In the genomic region with DNA sequence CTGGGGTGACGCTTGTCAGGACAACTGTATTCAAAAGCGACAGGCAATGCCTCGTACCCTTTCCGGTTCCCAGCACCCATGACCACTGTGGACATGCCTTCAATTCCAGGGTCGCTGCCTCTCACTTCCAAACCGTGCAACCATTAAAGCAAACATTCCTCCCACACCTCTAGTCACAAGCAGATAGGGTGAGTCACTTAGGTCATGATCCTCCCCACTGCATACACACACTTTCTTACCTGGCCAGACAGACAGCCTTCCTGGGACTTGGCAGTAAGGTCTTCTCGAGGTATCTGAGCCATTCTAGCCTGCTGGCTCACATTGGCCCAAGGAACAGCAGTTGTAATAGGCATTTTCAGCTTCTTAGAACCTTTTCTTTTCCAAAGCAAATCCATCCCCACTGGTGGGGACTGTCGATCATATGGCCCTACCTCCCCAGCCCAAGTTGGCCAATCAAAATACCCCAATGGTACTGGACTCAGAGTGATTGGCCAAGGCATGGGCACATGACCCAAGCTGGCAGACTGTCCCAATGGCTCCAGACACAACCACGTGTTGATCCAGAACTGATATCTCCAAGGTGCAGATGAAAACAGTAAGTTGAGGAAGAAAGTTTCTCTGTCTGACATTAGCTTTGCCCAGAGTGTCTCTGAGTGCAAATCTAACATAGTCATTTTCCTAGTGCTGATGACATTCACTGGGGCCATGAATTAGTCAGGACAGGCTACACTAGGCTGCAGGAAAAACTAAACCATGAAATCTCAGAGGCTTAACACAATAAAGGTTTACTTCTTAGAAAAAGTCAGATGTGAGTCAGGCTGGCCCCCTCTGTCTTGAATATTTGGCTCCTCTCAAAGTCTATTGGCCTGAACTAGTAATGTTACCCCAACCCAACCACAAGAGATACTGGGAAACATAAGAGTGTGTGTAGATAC, we compare ENCODE assay signal across 23 cellular contexts.
DNase-seq lines count a peak whose midpoint lies in the region; ATAC-seq, FAIRE-seq and TF ChIP-seq lines count a peak whose summit lies in the region.
"Had no signal": no experiment of that assay in that cellular context is flagged by ENCODE, and none has a peak within 500 bp of the region (broad histone marks: within the 10 kb centered on the region; RNA-seq: fewer than 3 reads in every experiment).

No MANE protein-coding gene starts in this region.

- no peak for TF ChIP-seq CTCF in RWPE1 (conservative IDR thresholded peaks at IDR 0.05; ENCODE audit: low read depth)

- POLR2A ChIA-PET in RWPE1 (lab: Yijun Ruan, JAX; ENCODE audit: low non-redundant PET), result no interaction called here

- DNase-seq in stimulated activated CD4-positive, alpha-beta T cell treated with anti-CD3 and anti-CD28 coated beads, Interleukin-15, amount 100 ng/mL, for 24 hours, result peak; percentile 1
- no peak for DNase-seq in stimulated activated CD4-positive, alpha-beta T cell treated with anti-CD3 and anti-CD28 coated beads, Interleukin-4, amount 100 ng/mL, for 4 hours
- DNase-seq in RWPE1 (ENCODE audit: low spot score) (peak; percentile 46), urothelium cell line (ENCODE audit: low spot score) (peak; percentile 50), DMS114 treated with DMSO at 0.1 percent for 48 hours (lab: John Stamatoyannopoulos, UW; ENCODE audit: unreplicated experiment) (no peak), left colon (no peak)
- DNase-seq: activated CD4-positive, alpha-beta T cell treated with anti-CD3 and anti-CD28 coated beads for 4 hours; activated naive CD4-positive, alpha-beta T cell treated with anti-CD3 and anti-CD28 coated beads for 36 hours; aorta; dorsolateral prefrontal cortex; GDM1; NCI-H2029; NCI-H226; NCI-H774; ovary; right lobe of liver; SHP77 had no signal

- intact Hi-C loops in left colon (cut with DNase I, micrococcal nuclease), result no loop called here

- CTCF ChIA-PET in RWPE1 (lab: Yijun Ruan, JAX), result interaction anchor here (0.7 kb wide), 1 partner anchor 886 kb away, joined by 4 read pairs; no protein-coding TSS in a partner anchor

- peak; percentile 42 for FAIRE-seq in urothelium cell line (lab: Jason Lieb, UNC)
- FAIRE-seq: endothelial cell of umbilical vein, H54 had no signal

- ATAC-seq in esophagus mucosa (peak; percentile 84), left colon (no peak), GM18502 (IDR thresholded peaks at IDR 0.05; ENCODE audit: poor library complexity, unreplicated experiment) (no peak)
- ATAC-seq: heart right ventricle, right lobe of liver had no signal

- no peak overlapping the region for H3K27ac ChIP-seq in RWPE1
- H3K27ac ChIP-seq: dorsolateral prefrontal cortex, heart right ventricle, ovary, right lobe of liver, thoracic aorta had no signal

Comparison
In these comparisons a context has a peak if more than half of its experiments do, and no peak if none do; other contexts are left out.
1. DNase-seq: peak in stimulated activated CD4-positive, alpha-beta T cell treated with anti-CD3 and anti-CD28 coated beads, Interleukin-15, amount 100 ng/mL, for 24 hours (single experiment), RWPE1 (single experiment) and urothelium cell line (single experiment); none in stimulated activated CD4-positive, alpha-beta T cell treated with anti-CD3 and anti-CD28 coated beads, Interleukin-4, amount 100 ng/mL, for 4 hours (0 of 2), DMS114 treated with DMSO at 0.1 percent for 48 hours (single experiment) and left colon (0 of 2).